ENCODE assay signal across 8 cellular contexts in the genomic region with DNA sequence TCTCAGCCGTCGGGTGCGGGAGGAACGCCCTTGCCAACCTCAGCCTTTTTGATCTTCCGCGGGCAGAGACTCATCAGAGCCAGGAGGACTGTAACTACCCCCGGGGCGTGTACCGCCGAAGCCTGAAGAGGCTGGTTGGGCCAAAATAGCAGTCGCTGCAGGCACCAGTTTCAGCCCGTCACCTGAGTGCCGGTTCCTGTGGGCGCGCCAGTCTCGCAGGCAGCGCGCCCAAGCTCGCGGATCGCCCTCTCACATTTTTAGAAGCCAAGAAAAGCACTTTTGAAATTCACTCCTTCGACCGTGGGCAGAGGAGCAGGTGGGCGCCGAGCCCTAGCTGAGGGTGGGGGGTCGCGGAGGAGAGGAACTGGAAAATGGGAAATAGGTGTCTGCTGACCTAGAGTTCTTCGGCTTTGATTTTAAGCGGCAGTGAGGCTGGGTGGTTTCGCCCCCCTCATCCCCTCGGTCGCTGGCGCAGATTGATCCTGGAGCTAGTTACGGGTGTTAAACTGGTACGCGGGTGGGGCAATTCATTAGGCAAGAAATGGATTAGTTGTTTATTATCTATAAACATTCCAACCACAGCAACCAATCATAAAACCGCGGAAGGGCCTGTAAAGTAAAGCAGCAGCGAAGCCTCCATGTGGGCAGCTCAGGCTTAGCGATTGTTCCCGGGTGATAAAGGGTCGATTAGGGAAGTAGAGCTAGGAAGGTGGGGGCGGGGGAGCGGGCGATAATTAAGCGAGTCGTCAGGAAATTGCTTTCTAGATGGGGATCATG.
A peak's percentile ranks its signal among the peaks of the same experiment; 100 is the strongest.
DNase-seq lines count a peak whose midpoint lies in the region; ATAC-seq, FAIRE-seq and TF ChIP-seq lines count a peak whose summit lies in the region.

No MANE protein-coding gene starts in this region.

- H3K4me2 ChIP-seq in IMR-90 (ENCODE audit: low read depth, low read length) (peak overlapping the region; percentile 28; the same call in 1 of the 2 replicates), H1 (ENCODE audit: insufficient read depth in 1 of 2, low read depth in 2 of 2, low read length in 2 of 2) (peak overlapping the region; percentile 73 to 82), neuronal stem cell (ENCODE audit: insufficient read depth, low read length, poor library complexity, severe bottlenecking) (peak overlapping the region; percentile 41)

- no peaks in the 10 kb centered on the region for H3K36me3 ChIP-seq in IMR-90 (ENCODE audit: control insufficient read depth, insufficient read depth, low read length)
- H3K36me3 ChIP-seq in H1 (ENCODE audit: control insufficient read depth in 2 of 4, insufficient read depth in 4 of 4, low read length in 3 of 4), result no peaks in the 10 kb centered on the region
- H3K36me3 ChIP-seq in neuronal stem cell (replicated peaks in 1 of 2; ENCODE audit: control insufficient read depth in 2 of 2, insufficient read depth in 2 of 2, low read length in 2 of 2), result no peaks in the 10 kb centered on the region

- no peak overlapping the region for H4K5ac ChIP-seq in IMR-90 (ENCODE audit: low read depth, low read length)
- no peak overlapping the region for H4K5ac ChIP-seq in H1 (ENCODE audit: insufficient read length, low read depth, low read length)

- H2BK20ac ChIP-seq in IMR-90 (ENCODE audit: low read depth, low read length) (no peak overlapping the region), H1 (ENCODE audit: low read length) (no peak overlapping the region)

- no peak overlapping the region for H4K8ac ChIP-seq in IMR-90 (ENCODE audit: low read depth in 2 of 2, low read length in 2 of 2)
- H4K8ac ChIP-seq in H1 (ENCODE audit: extremely low read depth, insufficient read depth, low read length), result no peak overlapping the region; the same call in none of the 2 replicates
- H4K8ac ChIP-seq in neuronal stem cell (ENCODE audit: low read depth, low read length), result no peak overlapping the region

- peak; percentile 45 for ATAC-seq in GM18867 (IDR thresholded peaks at IDR 0.05; ENCODE audit: unreplicated experiment)
- no peak for ATAC-seq in IMR-90 (ENCODE audit: low read depth)
- no peak for ATAC-seq in GM21381 (IDR thresholded peaks at IDR 0.05; ENCODE audit: unreplicated experiment)

- TF ChIP-seq POLR2A in IMR-90 (IDR thresholded peaks at IDR 0.05; ENCODE audit: low read depth, low read length) (no peak), H1 (IDR thresholded peaks at IDR 0.05; ENCODE audit: control extremely low read depth in 1 of 2, low read depth in 2 of 2, low read length in 2 of 2) (no peak)

- no peak overlapping the region for H3K18ac ChIP-seq in IMR-90 (ENCODE audit: low read depth, low read length)
- no peak overlapping the region for H3K18ac ChIP-seq in H1 (ENCODE audit: extremely low read depth, low read length)
- H3K18ac ChIP-seq in neuronal stem cell (ENCODE audit: low read length), result peak overlapping the region; percentile 56

- H2AFZ ChIP-seq in IMR-90 (replicated peaks; ENCODE audit: low read length, poor library complexity) (peak overlapping the region; percentile 40), H1 (ENCODE audit: low read length) (no peak overlapping the region), neuronal stem cell (ENCODE audit: low read length) (peak overlapping the region; percentile 74)

- H3K56ac ChIP-seq in IMR-90 (ENCODE audit: extremely low read depth, insufficient read depth, low read length) (no peak overlapping the region), H1 (replicated peaks; ENCODE audit: insufficient read length, low read depth, low read length) (no peak overlapping the region)

- H2BK120ac ChIP-seq in IMR-90 (ENCODE audit: low read depth, low read length), result no peak overlapping the region
- no peak overlapping the region for H2BK120ac ChIP-seq in H1 (replicated peaks; ENCODE audit: low read depth, low read length)
- H2BK120ac ChIP-seq in neuronal stem cell (ENCODE audit: low read depth, low read length), result no peak overlapping the region

- H3K9me1 ChIP-seq in IMR-90 (ENCODE audit: insufficient read depth, low read length), result peaks cover 3% of the 10 kb centered on the region; the same call in 1 of the 2 replicates

- no peak for FAIRE-seq in H1 (lab: Jason Lieb, UNC)

- peaks cover 5% of the 10 kb centered on the region; the same call in 1 of the 2 replicates for H3K23me2 ChIP-seq in H1 (ENCODE audit: low read depth, low read length)

- H3K9ac ChIP-seq in IMR-90 (ENCODE audit: low read depth, low read length) (no peak overlapping the region), H1 (replicated peaks in 1 of 4; ENCODE audit: extremely low read depth in 1 of 4, low read depth in 3 of 4, low read length in 3 of 4) (0 out of 7 replicates have a peak overlapping the region, but pooled peaks of 1 of the 4 experiments have one; percentile 5), neuronal stem cell (ENCODE audit: low read depth, low read length, poor library complexity) (no peak overlapping the region)

- H3K27ac ChIP-seq in IMR-90 (ENCODE audit: insufficient read depth, low read length) (no peak overlapping the region), H1 (ENCODE audit: low read depth, low read length) (no peak overlapping the region), neuronal stem cell (replicated peaks; ENCODE audit: low read length) (no peak overlapping the region)

- no peaks in the 10 kb centered on the region for H4K20me1 ChIP-seq in IMR-90 (ENCODE audit: insufficient read depth, low read length)
- H4K20me1 ChIP-seq in H1 (replicated peaks in 1 of 2; ENCODE audit: control insufficient read depth in 1 of 2, insufficient read depth in 2 of 2, low read length in 2 of 2), result peaks cover 2 to 9% of the 10 kb centered on the region in 2 experiments

- CTCF ChIA-PET in IMR-90 (lab: Yijun Ruan, JAX), result interaction anchor here (0.7 kb wide), 1 partner anchor 94 kb away, joined by 3 read pairs; no protein-coding TSS in a partner anchor
- CTCF ChIA-PET in H1 (lab: Charles Lee; ENCODE audit: partially characterized antibody), result interaction anchor here (0.9 to 1.5 kb wide), 4 partner anchors 24 to 697 kb away, joined by 3 to 4 read pairs (median 3); no protein-coding TSS in a partner anchor

- no peak overlapping the region for H2BK5ac ChIP-seq in IMR-90 (ENCODE audit: low read depth, low read length, poor library complexity, severe bottlenecking)
- no peak overlapping the region for H2BK5ac ChIP-seq in H1 (ENCODE audit: low read depth, low read length)
- H2BK5ac ChIP-seq in neuronal stem cell (ENCODE audit: low read length), result no peak overlapping the region

- H3K27me3 ChIP-seq in IMR-90 (ENCODE audit: control insufficient read depth, insufficient read depth, low read length) (peaks cover 66% of the 10 kb centered on the region), H1 (replicated peaks in 1 of 4; ENCODE audit: control insufficient read depth in 3 of 4, extremely low read depth in 1 of 4, insufficient read depth in 3 of 4, low read length in 3 of 4) (peaks cover 71 to 88% (median 80%) of the 10 kb centered on the region in 4 experiments), neuronal stem cell (ENCODE audit: control insufficient read depth in 3 of 3, insufficient read depth in 3 of 3, low read depth in 1 of 3, low read length in 3 of 3) (peaks cover 29 to 99% (median 71%) of the 10 kb centered on the region in 3 experiments)

- dilution Hi-C loops in IMR-90 (cut with HindIII; ENCODE audit: low sequenced_read_pairs, unreplicated experiment), result no loop called here

- H3K14ac ChIP-seq in IMR-90 (replicated peaks; ENCODE audit: low read depth, low read length) (no peak overlapping the region), H1 (ENCODE audit: insufficient read length) (no peak overlapping the region), neuronal stem cell (ENCODE audit: low read length) (no peak overlapping the region)

- H3K79me2 ChIP-seq in H1 (ENCODE audit: control insufficient read depth in 1 of 2, insufficient read depth in 2 of 2, low read length in 2 of 2), result no peaks in the 10 kb centered on the region

- POLR2A ChIA-PET in IMR-90 (lab: Charles Lee; ENCODE audit: unreplicated experiment), result no interaction called here
- POLR2A ChIA-PET in H1 (lab: Charles Lee; ENCODE audit: partially characterized antibody), result interaction anchor here (0.6 kb wide), 1 partner anchor 22 kb away, joined by 3 read pairs; no protein-coding TSS in a partner anchor

- H4K91ac ChIP-seq in IMR-90 (ENCODE audit: insufficient read depth, low read depth, low read length), result no peak overlapping the region
- no peak overlapping the region for H4K91ac ChIP-seq in H1 (replicated peaks; ENCODE audit: insufficient read length, low read length)
- H4K91ac ChIP-seq in neuronal stem cell (ENCODE audit: low read depth, low read length, poor library complexity), result no peak overlapping the region

- no peak overlapping the region for H2AK9ac ChIP-seq in IMR-90 (replicated peaks; ENCODE audit: low read depth, low read length, poor library complexity)

- no peak for TF ChIP-seq EP300 in H1 (IDR thresholded peaks at IDR 0.05; ENCODE audit: borderline replicate concordance in 1 of 2, low read depth in 2 of 2, low read length in 2 of 2)

- TF ChIP-seq RAD21 in IMR-90 (IDR thresholded peaks at IDR 0.05; ENCODE audit: low read length) (no peak), H1 (IDR thresholded peaks at IDR 0.05 in 1 of 2, conservative IDR thresholded peaks at IDR 0.05 in 1 of 2; ENCODE audit: low read depth in 2 of 2, low read length in 2 of 2) (no peak)

- H3K79me1 ChIP-seq in IMR-90 (ENCODE audit: low read depth in 1 of 2, low read length in 2 of 2) (no peaks in the 10 kb centered on the region), H1 (ENCODE audit: low read depth, low read length) (no peaks in the 10 kb centered on the region), neuronal stem cell (ENCODE audit: low read depth, low read length) (no peaks in the 10 kb centered on the region)

- BruUV-seq in IMR-90 (replicated peaks; lab: Mats Ljungman, UMichigan), result no TSS peak

- H3K23ac ChIP-seq in IMR-90 (ENCODE audit: low read depth, low read length) (no peak overlapping the region), H1 (ENCODE audit: insufficient read length) (no peak overlapping the region), neuronal stem cell (ENCODE audit: low read depth, low read length, poor library complexity) (peak overlapping the region; percentile 14)

- 11% methylated on average over 7 of the region's 47 CpGs; no CpG with 5 or more reads in 1 of the 2 experiments for WGBS in IMR-90 (ENCODE audit: extremely low coverage in 2 of 2, insufficient read length in 1 of 2), 2 experiments
- WGBS in H1 (ENCODE audit: extremely low coverage in 1 of 2, insufficient coverage in 1 of 2, insufficient read length in 1 of 2, insufficient replicate concordance in 2 of 2, low coverage in 1 of 2, low lambda C conversion rate in 2 of 2, missing lambda C conversion rate in 1 of 2), 2 experiments, result 2% methylated on average over 42 of the region's 47 CpGs; no CpG with 5 or more reads in 1 of the 2 experiments
- WGBS in neuronal stem cell (ENCODE audit: extremely low coverage in 2 of 2, insufficient read length in 2 of 2, insufficient replicate concordance in 1 of 2), 2 donors, result no CpG with 5 or more reads among the region's 47 CpGs

- intact Hi-C loops in IMR-90 (cut with micrococcal nuclease), result no loop called here

- in situ Hi-C loops in IMR-90 (cut with MboI; ENCODE audit: low sequenced_read_pairs), result no loop called here

- H3K4me3 ChIP-seq in IMR-90 (ENCODE audit: insufficient read depth, low read depth, low read length) (no peak overlapping the region; the same call in 1 of the 2 replicates), H1 (ENCODE audit: extremely low read depth in 1 of 4, insufficient read depth in 2 of 4, low read depth in 3 of 4, low read length in 4 of 4) (peak overlapping the region; percentile 20 to 55 (median 34); a peak in 7 of 8 replicates), neuronal stem cell (ENCODE audit: low read length in 2 of 2) (no peak overlapping the region)

- H2BK12ac ChIP-seq in H1 (ENCODE audit: low read depth, low read length) (no peak overlapping the region; the same call in 1 of the 2 replicates), neuronal stem cell (ENCODE audit: low read length) (no peak overlapping the region)

- H2BK15ac ChIP-seq in IMR-90 (ENCODE audit: low read depth, low read length), result no peak overlapping the region
- H2BK15ac ChIP-seq in H1 (ENCODE audit: low read length), result no peak overlapping the region
- H2BK15ac ChIP-seq in neuronal stem cell (ENCODE audit: low read length), result no peak overlapping the region

- no peak overlapping the region for H3K4ac ChIP-seq in IMR-90 (ENCODE audit: low read depth, low read length)
- H3K4ac ChIP-seq in H1 (replicated peaks; ENCODE audit: insufficient read length, low read depth, low read length), result no peak overlapping the region
- no peak overlapping the region for H3K4ac ChIP-seq in neuronal stem cell (ENCODE audit: low read length)

- TF ChIP-seq CTCF in IMR-90 (conservative IDR thresholded peaks at IDR 0.05; ENCODE audit: low read depth, low read length), result no peak
- TF ChIP-seq CTCF in H1 (IDR thresholded peaks at IDR 0.05; ENCODE audit: control extremely low read depth in 1 of 3, insufficient read depth in 1 of 3, low read depth in 1 of 3, low read length in 3 of 3), result no peak
- no peak for TF ChIP-seq CTCF in GM20000 (IDR thresholded peaks at IDR 0.05; ENCODE audit: extremely low read depth, missing control alignments)

- H3K9me3 ChIP-seq in IMR-90 (ENCODE audit: control insufficient read depth, insufficient read depth, low read length), result peaks cover 6% of the 10 kb centered on the region; the same call in 1 of the 2 replicates
- no peaks in the 10 kb centered on the region for H3K9me3 ChIP-seq in H1 (ENCODE audit: insufficient read depth in 2 of 2, low read depth in 1 of 2, low read length in 1 of 2)
- H3K9me3 ChIP-seq in neuronal stem cell (replicated peaks in 1 of 2; ENCODE audit: control insufficient read depth in 2 of 2, insufficient read depth in 1 of 2, low read depth in 1 of 2, low read length in 2 of 2), result peaks cover 0 to 2% of the 10 kb centered on the region in 2 donors

- H3K4me1 ChIP-seq in IMR-90 (ENCODE audit: control insufficient read depth, insufficient read depth, low read length) (peaks cover 2% of the 10 kb centered on the region; the same call in 1 of the 2 replicates), H1 (replicated peaks in 1 of 4; ENCODE audit: control insufficient read depth in 3 of 4, insufficient read depth in 4 of 4, low read length in 3 of 4) (peaks cover 11 to 37% (median 23%) of the 10 kb centered on the region in 4 experiments), neuronal stem cell (ENCODE audit: control insufficient read depth in 2 of 2, insufficient read depth in 1 of 2, low read depth in 1 of 2, low read length in 2 of 2) (peaks cover 4 to 5% of the 10 kb centered on the region in 2 donors)

- H2AK5ac ChIP-seq in IMR-90 (ENCODE audit: low read depth, low read length) (no peak overlapping the region), H1 (ENCODE audit: low read depth, low read length) (no peak overlapping the region), neuronal stem cell (ENCODE audit: low read depth, low read length) (no peak overlapping the region)

- no peak for DNase-seq in IMR-90
- DNase-seq in H1 (ENCODE audit: low read depth in 1 of 2, low spot score in 2 of 2), result peak in 1 of 2 experiments; percentile 64
- peak; percentile 46 for DNase-seq in neuronal stem cell (ENCODE audit: low spot score)
- no peak for DNase-seq in GM20000 (ENCODE audit: low spot score)
- no peak for DNase-seq in NCI-H1092 (lab: John Stamatoyannopoulos, UW)
- no peak for DNase-seq in DMS153 (lab: John Stamatoyannopoulos, UW)

Comparison
In these comparisons a context has a peak if more than half of its experiments do, and no peak if none do; other contexts are left out.
1. H3K4me3 ChIP-seq: peak in H1 (4 of 4); none in IMR-90 (single experiment) and neuronal stem cell (0 of 2).
2. Peak in every context shown above with its lines, with median percentiles within 50 percentile points of each other: H3K4me2 ChIP-seq.